Comparison of ENCODE assay signal across 1 cellular context in the genomic region with DNA sequence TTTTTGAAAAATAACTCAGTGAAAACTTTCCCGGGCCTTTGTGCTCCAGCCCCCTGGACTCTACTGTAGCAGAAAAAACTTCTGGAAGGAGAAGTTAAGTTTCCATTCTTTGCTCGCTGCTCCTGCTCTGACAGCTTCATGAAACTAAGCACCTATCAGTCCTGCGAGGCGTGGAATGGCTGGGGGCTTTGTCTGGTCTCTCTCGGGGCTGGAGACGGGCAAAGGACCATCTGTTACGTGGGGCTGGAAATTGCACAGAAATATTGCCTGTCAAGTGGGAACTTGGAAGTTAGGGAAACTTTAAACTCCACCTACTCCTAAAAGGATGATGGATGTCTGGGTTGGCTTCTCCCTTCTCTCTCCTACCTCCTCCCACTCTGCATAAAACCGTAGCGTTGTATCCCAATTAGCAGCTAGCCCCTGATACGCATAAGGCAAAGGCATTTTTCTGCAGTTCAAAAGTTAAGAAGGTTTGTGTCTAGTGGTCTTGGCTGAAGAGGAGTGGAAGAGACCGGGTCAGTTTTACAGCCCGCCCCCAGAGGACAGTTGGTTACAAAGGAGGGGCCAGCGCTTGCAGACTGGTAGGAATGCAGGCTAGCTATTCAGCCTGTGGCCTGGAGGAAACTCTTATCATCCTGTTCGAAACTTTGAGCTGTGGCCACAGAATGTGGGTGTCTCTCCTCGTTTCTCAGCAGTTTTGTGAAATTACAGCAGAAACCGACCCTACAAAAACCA.
TF ChIP-seq lines count a peak whose summit lies in the region.

No MANE protein-coding gene starts in this region.

TF ChIP-seq in HepG2, 621 proteins besides CTCF, POLR2A, EP300 and RAD21 (continued from another document):
- no peak for TF ChIP-seq AKNA (CRISPR knock-in tag; IDR thresholded peaks at IDR 0.05; ENCODE audit: borderline replicate concordance)
- TF ChIP-seq HOXD1 (CRISPR knock-in tag; IDR thresholded peaks at IDR 0.05), result no peak
- TF ChIP-seq, protein P1, sequence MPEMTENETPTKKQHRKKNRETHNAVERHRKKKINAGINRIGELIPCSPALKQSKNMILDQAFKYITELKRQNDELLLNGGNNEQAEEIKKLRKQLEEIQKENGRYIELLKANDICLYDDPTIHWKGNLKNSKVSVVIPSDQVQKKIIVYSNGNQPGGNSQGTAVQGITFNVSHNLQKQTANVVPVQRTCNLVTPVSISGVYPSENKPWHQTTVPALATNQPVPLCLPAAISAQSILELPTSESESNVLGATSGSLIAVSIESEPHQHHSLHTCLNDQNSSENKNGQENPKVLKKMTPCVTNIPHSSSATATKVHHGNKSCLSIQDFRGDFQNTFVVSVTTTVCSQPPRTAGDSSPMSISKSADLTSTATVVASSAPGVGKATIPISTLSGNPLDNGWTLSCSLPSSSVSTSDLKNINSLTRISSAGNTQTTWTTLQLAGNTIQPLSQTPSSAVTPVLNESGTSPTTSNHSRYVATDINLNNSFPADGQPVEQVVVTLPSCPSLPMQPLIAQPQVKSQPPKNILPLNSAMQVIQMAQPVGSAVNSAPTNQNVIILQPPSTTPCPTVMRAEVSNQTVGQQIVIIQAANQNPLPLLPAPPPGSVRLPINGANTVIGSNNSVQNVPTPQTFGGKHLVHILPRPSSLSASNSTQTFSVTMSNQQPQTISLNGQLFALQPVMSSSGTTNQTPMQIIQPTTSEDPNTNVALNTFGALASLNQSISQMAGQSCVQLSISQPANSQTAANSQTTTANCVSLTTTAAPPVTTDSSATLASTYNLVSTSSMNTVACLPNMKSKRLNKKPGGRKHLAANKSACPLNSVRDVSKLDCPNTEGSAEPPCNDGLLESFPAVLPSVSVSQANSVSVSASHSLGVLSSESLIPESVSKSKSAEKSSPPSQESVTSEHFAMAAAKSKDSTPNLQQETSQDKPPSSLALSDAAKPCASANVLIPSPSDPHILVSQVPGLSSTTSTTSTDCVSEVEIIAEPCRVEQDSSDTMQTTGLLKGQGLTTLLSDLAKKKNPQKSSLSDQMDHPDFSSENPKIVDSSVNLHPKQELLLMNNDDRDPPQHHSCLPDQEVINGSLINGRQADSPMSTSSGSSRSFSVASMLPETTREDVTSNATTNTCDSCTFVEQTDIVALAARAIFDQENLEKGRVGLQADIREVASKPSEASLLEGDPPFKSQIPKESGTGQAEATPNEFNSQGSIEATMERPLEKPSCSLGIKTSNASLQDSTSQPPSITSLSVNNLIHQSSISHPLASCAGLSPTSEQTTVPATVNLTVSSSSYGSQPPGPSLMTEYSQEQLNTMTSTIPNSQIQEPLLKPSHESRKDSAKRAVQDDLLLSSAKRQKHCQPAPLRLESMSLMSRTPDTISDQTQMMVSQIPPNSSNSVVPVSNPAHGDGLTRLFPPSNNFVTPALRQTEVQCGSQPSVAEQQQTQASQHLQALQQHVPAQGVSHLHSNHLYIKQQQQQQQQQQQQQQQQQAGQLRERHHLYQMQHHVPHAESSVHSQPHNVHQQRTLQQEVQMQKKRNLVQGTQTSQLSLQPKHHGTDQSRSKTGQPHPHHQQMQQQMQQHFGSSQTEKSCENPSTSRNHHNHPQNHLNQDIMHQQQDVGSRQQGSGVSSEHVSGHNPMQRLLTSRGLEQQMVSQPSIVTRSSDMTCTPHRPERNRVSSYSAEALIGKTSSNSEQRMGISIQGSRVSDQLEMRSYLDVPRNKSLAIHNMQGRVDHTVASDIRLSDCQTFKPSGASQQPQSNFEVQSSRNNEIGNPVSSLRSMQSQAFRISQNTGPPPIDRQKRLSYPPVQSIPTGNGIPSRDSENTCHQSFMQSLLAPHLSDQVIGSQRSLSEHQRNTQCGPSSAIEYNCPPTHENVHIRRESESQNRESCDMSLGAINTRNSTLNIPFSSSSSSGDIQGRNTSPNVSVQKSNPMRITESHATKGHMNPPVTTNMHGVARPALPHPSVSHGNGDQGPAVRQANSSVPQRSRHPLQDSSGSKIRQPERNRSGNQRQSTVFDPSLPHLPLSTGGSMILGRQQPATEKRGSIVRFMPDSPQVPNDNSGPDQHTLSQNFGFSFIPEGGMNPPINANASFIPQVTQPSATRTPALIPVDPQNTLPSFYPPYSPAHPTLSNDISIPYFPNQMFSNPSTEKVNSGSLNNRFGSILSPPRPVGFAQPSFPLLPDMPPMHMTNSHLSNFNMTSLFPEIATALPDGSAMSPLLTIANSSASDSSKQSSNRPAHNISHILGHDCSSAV (CRISPR knock-in tag; IDR thresholded peaks at IDR 0.05; ENCODE audit: borderline replicate concordance), result no peak
- no peak for TF ChIP-seq CCDC6 (CRISPR knock-in tag; IDR thresholded peaks at IDR 0.05)
- TF ChIP-seq ARID2 (CRISPR knock-in tag; IDR thresholded peaks at IDR 0.05; ENCODE audit: borderline replicate concordance), result no peak
- no peak for TF ChIP-seq TCF12 (IDR thresholded peaks at IDR 0.05)
- no peak for TF ChIP-seq TCF12 (CRISPR knock-in tag; IDR thresholded peaks at IDR 0.05)
- no peak for TF ChIP-seq TGIF2 (CRISPR knock-in tag; IDR thresholded peaks at IDR 0.05)
- TF ChIP-seq ZNF205 (CRISPR knock-in tag; IDR thresholded peaks at IDR 0.05), result no peak
- TF ChIP-seq MIER2 (CRISPR knock-in tag; IDR thresholded peaks at IDR 0.05), result no peak
- no peak for TF ChIP-seq AHR (CRISPR knock-in tag; IDR thresholded peaks at IDR 0.05)
- TF ChIP-seq BRD4 (CRISPR knock-in tag; IDR thresholded peaks at IDR 0.05), result no peak
- TF ChIP-seq, protein P2, sequence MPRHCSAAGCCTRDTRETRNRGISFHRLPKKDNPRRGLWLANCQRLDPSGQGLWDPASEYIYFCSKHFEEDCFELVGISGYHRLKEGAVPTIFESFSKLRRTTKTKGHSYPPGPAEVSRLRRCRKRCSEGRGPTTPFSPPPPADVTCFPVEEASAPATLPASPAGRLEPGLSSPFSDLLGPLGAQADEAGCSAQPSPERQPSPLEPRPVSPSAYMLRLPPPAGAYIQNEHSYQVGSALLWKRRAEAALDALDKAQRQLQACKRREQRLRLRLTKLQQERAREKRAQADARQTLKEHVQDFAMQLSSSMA (CRISPR knock-in tag; IDR thresholded peaks at IDR 0.05), result no peak
